In the genomic region with DNA sequence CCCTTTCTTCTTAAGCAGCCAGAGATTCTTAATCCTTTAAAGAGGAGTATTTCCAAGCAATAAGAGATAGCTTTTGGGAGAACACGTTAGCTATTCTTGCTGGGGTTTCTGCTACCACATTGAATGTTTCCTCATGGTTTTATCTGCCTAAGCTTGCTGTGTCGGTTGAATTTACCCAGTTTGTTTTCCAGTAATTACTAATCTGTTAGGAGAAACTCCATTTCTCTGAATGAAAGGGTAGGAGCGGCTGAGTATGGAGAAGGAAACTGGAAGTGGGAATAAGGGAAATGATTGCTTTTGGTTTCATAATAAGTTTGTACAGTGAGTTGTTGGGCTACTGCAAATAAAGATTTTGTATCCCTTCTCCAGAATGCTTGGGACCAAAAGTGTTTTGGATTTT, we compare ENCODE assay signal across 8 cellular contexts. TPM values are rescaled to one million over a fixed set of nuclear protein-coding genes. Genes with fewer than 3 reads are reported as not detected.
DNase-seq lines count a peak whose midpoint lies in the region; ATAC-seq, FAIRE-seq and TF ChIP-seq lines count a peak whose summit lies in the region.

No MANE protein-coding gene starts in this region.

- H3K4me2 ChIP-seq in DND-41 (ENCODE audit: insufficient read depth, low read length) (peak overlapping the region; percentile 92), OCI-LY3 (ENCODE audit: low read length) (peak overlapping the region; percentile 71)

- H3K27me3 ChIP-seq in DND-41 (ENCODE audit: insufficient read depth, low read length, poor library complexity): no peaks in the 10 kb centered on the region
- H3K27me3 ChIP-seq in OCI-LY3 (ENCODE audit: low read depth, low read length): no peaks in the 10 kb centered on the region
- no peaks in the 10 kb centered on the region for H3K27me3 ChIP-seq in pancreas

- FAIRE-seq in endometrium (lab: Jason Lieb, UNC): peak; percentile 12
- no peak for FAIRE-seq in pancreas (lab: Jason Lieb, UNC)

- intact Hi-C loops in pancreas (cut with DNase I): loop anchor here in 1 of 3 donors (10.0 kb wide), 1 partner anchor 221 kb away; no protein-coding TSS in a partner anchor

- DNase-seq in DND-41 (no peak), pancreas (no peak), NCI-H2227 (lab: John Stamatoyannopoulos, UW; ENCODE audit: unreplicated experiment) (no peak), islet precursor cell (no peak), H4 (ENCODE audit: low spot score) (no peak)
- no peak for DNase-seq in activated effector memory CD4-positive, alpha-beta T cell treated with Interleukin-2 at 50 U/mL for 16 hours

- ATAC-seq in DND-41 (ENCODE audit: insufficient read depth, low read depth) (no peak), pancreas (no peak)

- H3K4me3 ChIP-seq in DND-41 (ENCODE audit: low read depth in 1 of 2, low read length in 2 of 2) (peak overlapping the region; percentile 46 to 84; a peak in 3 of 4 replicates), OCI-LY3 (ENCODE audit: low read length) (peak overlapping the region; percentile 79), pancreas (peak overlapping the region; percentile 80 to 86 (median 82))

- H2AFZ ChIP-seq in DND-41 (ENCODE audit: low read depth, low read length) (peak overlapping the region; percentile 91), OCI-LY3 (ENCODE audit: low read depth, low read length) (no peak overlapping the region)

- H4K20me1 ChIP-seq in DND-41 (ENCODE audit: insufficient read depth, low read length) (no peaks in the 10 kb centered on the region), OCI-LY3 (ENCODE audit: insufficient read depth, low read length) (0 out of 2 replicates have a peak, but pooled peaks cover 4% of the 10 kb centered on the region)

- peak overlapping the region; percentile 91; the same call in 1 of the 2 replicates for H3K27ac ChIP-seq in DND-41 (ENCODE audit: low read length)
- peak overlapping the region; percentile 78 for H3K27ac ChIP-seq in OCI-LY3 (ENCODE audit: low read length)
- H3K27ac ChIP-seq in pancreas: peak overlapping the region in 3 of 4 donors; percentile 94 to 98 (median 98)

- peaks cover 45% of the 10 kb centered on the region for H3K4me1 ChIP-seq in DND-41 (ENCODE audit: insufficient read depth, low read length)
- H3K4me1 ChIP-seq in OCI-LY3 (ENCODE audit: low read length): peaks cover 37% of the 10 kb centered on the region
- peaks cover 7 to 35% (median 29%) of the 10 kb centered on the region in 3 donors for H3K4me1 ChIP-seq in pancreas

- TF ChIP-seq CTCF in DND-41 (IDR thresholded peaks at IDR 0.05; ENCODE audit: borderline replicate concordance, extremely low read depth, low read length, poor library complexity, severe bottlenecking): no peak
- TF ChIP-seq CTCF in OCI-LY3 (IDR thresholded peaks at IDR 0.05; ENCODE audit: low read depth, low read length): no peak
- no peak for TF ChIP-seq CTCF in pancreas (IDR thresholded peaks at IDR 0.05)

- 4 to 6% methylated on average over 3 of the region's 3 CpGs for WGBS in pancreas, 2 donors

- peak overlapping the region; percentile 88 for H3K9ac ChIP-seq in DND-41 (ENCODE audit: low read depth, low read length)
- H3K9ac ChIP-seq in OCI-LY3 (ENCODE audit: low read length): peak overlapping the region; percentile 83

- H3K36me3 ChIP-seq in DND-41 (ENCODE audit: insufficient read depth, low read length): no peaks in the 10 kb centered on the region; the same call in 1 of the 2 replicates
- no peaks in the 10 kb centered on the region for H3K36me3 ChIP-seq in OCI-LY3 (replicated peaks; ENCODE audit: low read depth, low read length)
- H3K36me3 ChIP-seq in pancreas: no peaks in the 10 kb centered on the region

- H3K79me2 ChIP-seq in DND-41 (ENCODE audit: insufficient read depth, low read length) (peaks cover 10% of the 10 kb centered on the region; the same call in 1 of the 2 replicates), OCI-LY3 (ENCODE audit: low read length) (peaks cover 8% of the 10 kb centered on the region)

- H3K9me3 ChIP-seq in DND-41 (ENCODE audit: insufficient read depth, low read length, severe bottlenecking) (no peaks in the 10 kb centered on the region), OCI-LY3 (ENCODE audit: insufficient read depth, low read length) (no peaks in the 10 kb centered on the region), pancreas (no peaks in the 10 kb centered on the region)

RNA-seq across cellular contexts. Expression of a gene that starts 1.2 kb away (rescaled TPM):
- 1 to 10 TPM; 3.1 to 9.1 (median 4.6) TPM for total RNA-seq in pancreas
- 1 to 10 TPM; 1.7 to 3.0 TPM for polyA plus RNA-seq in pancreas
- 0.41 and 1.2 TPM in 2 replicates for total RNA-seq in H4 (2014; rRNA removed; shearing (Covaris generic))
